Comparison of ENCODE assay signal across 8 cellular contexts in the genomic region with DNA sequence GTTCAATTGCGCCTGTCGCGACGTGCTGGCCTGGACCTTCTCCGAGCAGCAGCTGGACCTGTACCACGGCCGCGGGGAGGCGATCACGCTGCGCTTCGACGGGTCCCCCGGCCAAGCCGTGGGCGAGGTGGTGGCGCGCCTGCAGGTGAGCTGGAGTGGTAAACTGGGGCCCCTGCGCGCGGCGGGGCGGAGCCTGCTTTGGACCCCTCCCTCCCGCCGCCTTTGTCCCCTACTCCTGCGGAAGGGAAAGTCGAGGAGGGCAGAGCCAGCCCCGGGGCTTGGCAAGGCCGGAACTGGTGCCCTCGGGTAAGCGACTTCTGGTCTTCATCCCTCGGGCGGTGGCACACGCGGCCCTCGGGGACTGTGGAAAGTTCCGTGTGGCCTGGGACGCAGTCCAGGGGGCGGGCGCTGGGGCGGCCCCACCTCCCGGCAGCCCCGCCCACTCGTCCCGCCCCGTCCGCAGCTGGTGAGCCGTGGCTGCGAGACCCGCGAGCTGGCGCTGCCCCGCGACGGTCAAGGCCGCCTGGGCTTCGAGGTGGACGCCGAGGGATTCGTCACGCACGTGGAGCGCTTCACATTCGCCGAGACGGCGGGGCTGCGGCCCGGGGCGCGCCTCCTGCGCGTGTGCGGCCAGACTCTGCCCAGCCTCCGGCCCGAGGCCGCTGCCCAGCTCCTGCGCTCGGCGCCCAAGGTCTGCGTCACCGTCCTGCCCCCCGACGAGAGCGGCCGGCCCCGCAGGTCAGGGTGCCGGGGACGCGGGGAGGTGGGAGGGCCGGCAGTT. TPM values are rescaled to one million over a fixed set of nuclear protein-coding genes. Genes with fewer than 3 reads are reported as not detected.
DNase-seq lines count a peak whose midpoint lies in the region; ATAC-seq, FAIRE-seq and TF ChIP-seq lines count a peak whose summit lies in the region.
"Had no signal": no experiment of that assay in that cellular context is flagged by ENCODE, and none has a peak within 500 bp of the region (broad histone marks: within the 10 kb centered on the region; RNA-seq: fewer than 3 reads in every experiment).

No MANE protein-coding gene starts in this region.

- CTCF ChIA-PET in HepG2 (lab: Yijun Ruan, JAX; ENCODE audit: low intra/inter-chr PET ratio, low total read pairs), result no interaction called here
- CTCF ChIA-PET in activated CD8-positive, alpha-beta memory T cell treated with anti-CD3 and anti-CD28 coated beads, Interleukin-2, amount 10 ng/mL, durations not matched to agents 7 days and 5 days (lab: Charles Lee), result no interaction called here

- 96% methylated on average over 79 of the region's 91 CpGs for WGBS in HepG2 (ENCODE audit: low lambda C conversion rate)

- H3K27ac ChIP-seq in dorsolateral prefrontal cortex, result peak overlapping the region in 13 of 59 donors; percentile 1 to 74 (median 44)
- no peak overlapping the region for H3K27ac ChIP-seq in HepG2 (ENCODE audit: extremely low read length, insufficient read depth, low read length)
- H3K27ac ChIP-seq in thoracic aorta, result peak overlapping the region in 1 of 2 donors; percentile 34

- no peak overlapping the region for H3K4me3 Mint-ChIP-seq in activated CD8-positive, alpha-beta memory T cell treated with anti-CD3 and anti-CD28 coated beads, Interleukin-2, amount 10 ng/mL, durations not matched to agents 7 days and 5 days

- no peak overlapping the region for H3K4me2 ChIP-seq in HepG2 (ENCODE audit: low read depth, low read length)

- H3K27me3 Mint-ChIP-seq in activated CD8-positive, alpha-beta memory T cell treated with anti-CD3 and anti-CD28 coated beads, Interleukin-2, amount 10 ng/mL, durations not matched to agents 7 days and 5 days, result no peaks in the 10 kb centered on the region

- H3K9me3 ChIP-seq in HepG2 (ENCODE audit: low read length) (no peaks in the 10 kb centered on the region), thoracic aorta (no peaks in the 10 kb centered on the region)

- H3K27ac Mint-ChIP-seq in activated CD8-positive, alpha-beta memory T cell treated with anti-CD3 and anti-CD28 coated beads, Interleukin-2, amount 10 ng/mL, durations not matched to agents 7 days and 5 days, result no peak overlapping the region

- POLR2A ChIA-PET in HepG2 (lab: Yijun Ruan, JAX), result no interaction called here

- no TSS peak for BruUV-seq in HepG2 (replicated peaks; lab: Mats Ljungman, UMichigan)

- no peak for TF ChIP-seq EP300 in HepG2 (IDR thresholded peaks at IDR 0.05; ENCODE audit: low read depth in 2 of 2, low read length in 2 of 2)
- TF ChIP-seq EP300 in HepG2 (CRISPR knock-in tag; IDR thresholded peaks at IDR 0.05; ENCODE audit: borderline replicate concordance), result no peak

- intact Hi-C loops in dorsolateral prefrontal cortex (cut with DNase I), result no loop called here
- intact Hi-C loops in HepG2 (cut with micrococcal nuclease; ENCODE audit: unreplicated experiment), result no loop called here

- peaks cover 23% of the 10 kb centered on the region for H3K4me1 Mint-ChIP-seq in activated CD8-positive, alpha-beta memory T cell treated with anti-CD3 and anti-CD28 coated beads, Interleukin-2, amount 10 ng/mL, durations not matched to agents 7 days and 5 days

- H4K20me1 ChIP-seq in HepG2 (ENCODE audit: insufficient read depth, low read length), result no peaks in the 10 kb centered on the region

- TF ChIP-seq CTCF in dorsolateral prefrontal cortex (IDR thresholded peaks at IDR 0.05 in 54 of 56, conservative IDR thresholded peaks at IDR 0.05 in 2 of 56; ENCODE audit: low read depth in 1 of 56, partially characterized antibody in 56 of 56), result peak in 1 of 56 donors; percentile 22
- TF ChIP-seq CTCF in HepG2 (CRISPR knock-in tag; IDR thresholded peaks at IDR 0.05), result no peak
- no peak for TF ChIP-seq CTCF in thoracic aorta (IDR thresholded peaks at IDR 0.05)

- H3K36me3 ChIP-seq in HepG2 (replicated peaks in 1 of 2; ENCODE audit: control insufficient read depth in 1 of 2, insufficient read depth in 2 of 2, low read length in 2 of 2) (no peaks in the 10 kb centered on the region), thoracic aorta (peaks cover 34% of the 10 kb centered on the region)

- DNase-seq in LoVo (ENCODE audit: low spot score) (peak; percentile 65), dorsolateral prefrontal cortex (peak in 7 of 10 donors; percentile 21 to 70 (median 52)), HepG2 (ENCODE audit: low spot score) (no peak), thoracic aorta (ENCODE audit: low spot score) (no peak), SK-N-DZ (ENCODE audit: low spot score) (no peak)
- no peak for DNase-seq in activated CD8-positive, alpha-beta memory T cell treated with anti-CD3 and anti-CD28 coated beads, Interleukin-2, amount 10 ng/mL, durations not matched to agents 7 days and 5 days
- DNase-seq: effector memory CD4-positive, alpha-beta T cell had no signal

- no peak overlapping the region for H2AFZ ChIP-seq in HepG2 (ENCODE audit: low read length)

- no peaks in the 10 kb centered on the region for H3K79me2 ChIP-seq in HepG2 (ENCODE audit: insufficient read depth, low read length)

- peaks cover 18% of the 10 kb centered on the region for H3K36me3 Mint-ChIP-seq in activated CD8-positive, alpha-beta memory T cell treated with anti-CD3 and anti-CD28 coated beads, Interleukin-2, amount 10 ng/mL, durations not matched to agents 7 days and 5 days

- no peak for ATAC-seq in HepG2
- no peak for ATAC-seq in thoracic aorta (ENCODE audit: insufficient number of reproducible peaks, low FRiP score, low read depth)
- no peak for ATAC-seq in GM21515 (IDR thresholded peaks at IDR 0.05; ENCODE audit: unreplicated experiment)
- ATAC-seq in activated CD8-positive, alpha-beta memory T cell treated with anti-CD3 and anti-CD28 coated beads, Interleukin-2, amount 10 ng/mL, durations not matched to agents 7 days and 5 days, result no peak

- H3K9me3 Mint-ChIP-seq in activated CD8-positive, alpha-beta memory T cell treated with anti-CD3 and anti-CD28 coated beads, Interleukin-2, amount 10 ng/mL, durations not matched to agents 7 days and 5 days (ENCODE audit: low read depth), result no peaks in the 10 kb centered on the region

- H3K9ac ChIP-seq in HepG2 (ENCODE audit: insufficient read depth, low read depth, low read length), result no peak overlapping the region

- H3K4me1 ChIP-seq in HepG2 (ENCODE audit: insufficient read depth, low read length) (peaks cover 27% of the 10 kb centered on the region), thoracic aorta (ENCODE audit: control insufficient read depth in 1 of 2, low read depth in 2 of 2) (peaks cover 5 to 9% of the 10 kb centered on the region in 2 donors)

- no peak for FAIRE-seq in HepG2 (lab: Jason Lieb, UNC)

- H3K4me3 ChIP-seq in dorsolateral prefrontal cortex, result peak overlapping the region in 50 of 59 donors; percentile 1 to 56 (median 36)
- no peak overlapping the region for H3K4me3 ChIP-seq in HepG2 (replicated peaks in 1 of 3; ENCODE audit: insufficient read depth in 1 of 3, low read depth in 2 of 3, low read length in 3 of 3)
- peak overlapping the region; percentile 56 for H3K4me3 ChIP-seq in thoracic aorta

- TF ChIP-seq RAD21 in HepG2 (CRISPR knock-in tag; IDR thresholded peaks at IDR 0.05), result no peak

- peaks cover 0 to 20% (median 0%) of the 10 kb centered on the region in 45 donors for H3K27me3 ChIP-seq in dorsolateral prefrontal cortex
- no peaks in the 10 kb centered on the region for H3K27me3 ChIP-seq in HepG2 (ENCODE audit: control insufficient read depth in 1 of 2, insufficient read depth in 2 of 2, low read length in 2 of 2)
- no peaks in the 10 kb centered on the region for H3K27me3 ChIP-seq in thoracic aorta (replicated peaks; ENCODE audit: insufficient read depth)

- in situ Hi-C loops in HepG2 (cut with HindIII; ENCODE audit: extremely low pct_ligation_motif_present, low pct_unique_long_range_greater_than_20kb), result no loop called here

- no peak for TF ChIP-seq POLR2A in HepG2 (IDR thresholded peaks at IDR 0.05; ENCODE audit: insufficient read depth in 1 of 2, low read depth in 2 of 2, low read length in 2 of 2)

RNA-seq across cellular contexts. Expression of a gene that starts 9.2 kb away (rescaled TPM):
- 10 to 100 TPM in 119 of 120 experiments, 1 to 10 TPM in 1; 8.6 to 68.2 (median 26.7) TPM for total RNA-seq in dorsolateral prefrontal cortex
- total RNA-seq in HepG2 (2016; rRNA removed; fragmentation: Illumina TruSeq; extraction: Trizol), result 5.4 and 5.8 TPM in 2 replicates
- total RNA-seq in HepG2 (2016; cell fraction: cytosol; rRNA removed; fragmentation: Illumina TruSeq; extraction: Trizol; ENCODE audit: low read depth), result 2.4 and 2.5 TPM in 2 replicates
- total RNA-seq in HepG2 (2016; cell fraction: insoluble cytoplasmic fraction; rRNA removed; fragmentation: Illumina TruSeq; extraction: Trizol), result 5.0 and 7.9 TPM in 2 replicates
- total RNA-seq in HepG2 (2016; cell fraction: membrane; rRNA removed; fragmentation: Illumina TruSeq; extraction: Trizol), result 5.1 and 6.5 TPM in 2 replicates
- 4.5 and 6.8 TPM in 2 replicates for total RNA-seq in HepG2 (2016; cell fraction: nucleus; rRNA removed; fragmentation: Illumina TruSeq; extraction: Trizol)
- 7.7 and 9.1 TPM in 2 replicates for polyA plus RNA-seq in HepG2 (2011; rRNA removed)
- polyA plus RNA-seq in HepG2 (2011; cell fraction: cytosol; rRNA removed), result 4.1 and 8.2 TPM in 2 replicates
- polyA plus RNA-seq in HepG2 (2011; cell fraction: nucleus; rRNA removed), result 29.6 and 37.0 TPM in 2 replicates
- polyA plus RNA-seq in HepG2 (2012), result 4.6 and 5.8 TPM in 2 replicates
- 2.6 and 2.8 TPM in 2 replicates for polyA plus RNA-seq in HepG2 (2016; cell fraction: cytosol; fragmentation: Illumina TruSeq; extraction: Trizol; ENCODE audit: low read depth)
- polyA plus RNA-seq in HepG2 (2016; cell fraction: insoluble cytoplasmic fraction; fragmentation: Illumina TruSeq; extraction: Trizol; ENCODE audit: low read depth), result 4.1 and 5.0 TPM in 2 replicates
- 4.4 and 5.1 TPM in 2 replicates for polyA plus RNA-seq in HepG2 (2016; cell fraction: membrane; fragmentation: Illumina TruSeq; extraction: Trizol; ENCODE audit: low read depth)
- 10.2 and 11.1 TPM in 2 replicates for polyA plus RNA-seq in HepG2 (2016; cell fraction: nucleus; fragmentation: Illumina TruSeq; extraction: Trizol; ENCODE audit: insufficient read depth, low read depth)
- polyA minus RNA-seq in HepG2 (2011; rRNA and poly(A)+ RNA removed; ENCODE audit: low replicate concordance), result 33.6 and 36.0 TPM in 2 replicates
- polyA minus RNA-seq in HepG2 (2011; cell fraction: cytosol; rRNA and poly(A)+ RNA removed), result 9.0 and 11.6 TPM in 2 replicates
- 6.8 and 10.8 TPM in 2 replicates for polyA minus RNA-seq in HepG2 (2011; cell fraction: nucleus; rRNA and poly(A)+ RNA removed)
- total RNA-seq in thoracic aorta, result 10 to 100 TPM; 47.9 to 69.8 TPM
- 8.3 and 12.0 TPM in 2 replicates for polyA plus RNA-seq in SK-N-DZ (2014; cell fraction: cytosol; rRNA removed)
- 7.1 and 14.1 TPM in 2 replicates for polyA plus RNA-seq in SK-N-DZ (2014; cell fraction: nucleus; rRNA removed)
- total RNA-seq in activated CD8-positive, alpha-beta memory T cell treated with anti-CD3 and anti-CD28 coated beads, Interleukin-2, amount 10 ng/mL, durations not matched to agents 7 days and 5 days, result 100 to 1,000 TPM; 188 to 267 TPM

RNA-seq across cellular contexts. Expression of a gene that starts 15.6 kb away (rescaled TPM):
- 10 to 100 TPM; 28.1 to 93.7 (median 48.2) TPM for total RNA-seq in dorsolateral prefrontal cortex
- 18.7 and 21.4 TPM in 2 replicates for total RNA-seq in HepG2 (2016; rRNA removed; fragmentation: Illumina TruSeq; extraction: Trizol)
- 13.2 and 15.2 TPM in 2 replicates for total RNA-seq in HepG2 (2016; cell fraction: cytosol; rRNA removed; fragmentation: Illumina TruSeq; extraction: Trizol; ENCODE audit: low read depth)
- total RNA-seq in HepG2 (2016; cell fraction: insoluble cytoplasmic fraction; rRNA removed; fragmentation: Illumina TruSeq; extraction: Trizol), result 18.1 and 22.6 TPM in 2 replicates
- 29.5 and 31.1 TPM in 2 replicates for total RNA-seq in HepG2 (2016; cell fraction: membrane; rRNA removed; fragmentation: Illumina TruSeq; extraction: Trizol)
- 22.2 and 24.4 TPM in 2 replicates for total RNA-seq in HepG2 (2016; cell fraction: nucleus; rRNA removed; fragmentation: Illumina TruSeq; extraction: Trizol)
- polyA plus RNA-seq in HepG2 (2011; rRNA removed), result 40.5 and 51.0 TPM in 2 replicates
- 17.1 and 18.5 TPM in 2 replicates for polyA plus RNA-seq in HepG2 (2011; cell fraction: cytosol; rRNA removed)
- polyA plus RNA-seq in HepG2 (2011; cell fraction: nucleus; rRNA removed), result 130 and 135 TPM in 2 replicates
- polyA plus RNA-seq in HepG2 (2012), result 35.3 and 47.6 TPM in 2 replicates
- polyA plus RNA-seq in HepG2 (2016; cell fraction: cytosol; fragmentation: Illumina TruSeq; extraction: Trizol; ENCODE audit: low read depth), result 18.5 and 18.9 TPM in 2 replicates
- polyA plus RNA-seq in HepG2 (2016; cell fraction: insoluble cytoplasmic fraction; fragmentation: Illumina TruSeq; extraction: Trizol; ENCODE audit: low read depth), result 29.6 and 39.8 TPM in 2 replicates
- polyA plus RNA-seq in HepG2 (2016; cell fraction: membrane; fragmentation: Illumina TruSeq; extraction: Trizol; ENCODE audit: low read depth), result 31.6 and 34.3 TPM in 2 replicates
- 67.4 and 71.3 TPM in 2 replicates for polyA plus RNA-seq in HepG2 (2016; cell fraction: nucleus; fragmentation: Illumina TruSeq; extraction: Trizol; ENCODE audit: insufficient read depth, low read depth)
- 44.8 and 56.8 TPM in 2 replicates for polyA minus RNA-seq in HepG2 (2011; rRNA and poly(A)+ RNA removed; ENCODE audit: low replicate concordance)
- polyA minus RNA-seq in HepG2 (2011; cell fraction: cytosol; rRNA and poly(A)+ RNA removed), result 19.2 and 21.1 TPM in 2 replicates
- polyA minus RNA-seq in HepG2 (2011; cell fraction: nucleus; rRNA and poly(A)+ RNA removed), result 31.7 and 34.9 TPM in 2 replicates
- total RNA-seq in thoracic aorta, result 10 to 100 TPM; 81.5 to 84.4 TPM
- 23.5 and 37.3 TPM in 2 replicates for polyA plus RNA-seq in SK-N-DZ (2014; cell fraction: cytosol; rRNA removed)
- polyA plus RNA-seq in SK-N-DZ (2014; cell fraction: nucleus; rRNA removed), result 61.4 and 69.4 TPM in 2 replicates
- 10 to 100 TPM; 81.3 to 82.0 TPM for total RNA-seq in activated CD8-positive, alpha-beta memory T cell treated with anti-CD3 and anti-CD28 coated beads, Interleukin-2, amount 10 ng/mL, durations not matched to agents 7 days and 5 days

RNA-seq across cellular contexts. Expression of a gene that starts 31.5 kb away (rescaled TPM):
- total RNA-seq in dorsolateral prefrontal cortex (10 to 100 TPM; 25.1 to 44.9 (median 31.2) TPM), HepG2 (2016; rRNA removed; fragmentation: Illumina TruSeq; extraction: Trizol) (14.5 and 23.0 TPM in 2 replicates), thoracic aorta (10 to 100 TPM; 37.5 to 39.5 TPM)
- total RNA-seq in HepG2 (2016; cell fraction: cytosol; rRNA removed; fragmentation: Illumina TruSeq; extraction: Trizol; ENCODE audit: low read depth), result 8.5 and 8.7 TPM in 2 replicates
- total RNA-seq in HepG2 (2016; cell fraction: insoluble cytoplasmic fraction; rRNA removed; fragmentation: Illumina TruSeq; extraction: Trizol), result 12.2 and 22.7 TPM in 2 replicates
- total RNA-seq in HepG2 (2016; cell fraction: membrane; rRNA removed; fragmentation: Illumina TruSeq; extraction: Trizol), result 9.3 and 9.7 TPM in 2 replicates
- total RNA-seq in HepG2 (2016; cell fraction: nucleus; rRNA removed; fragmentation: Illumina TruSeq; extraction: Trizol), result 26.0 and 33.8 TPM in 2 replicates
- polyA plus RNA-seq in HepG2 (2011; rRNA removed), result 16.2 and 23.1 TPM in 2 replicates
- 12.7 and 17.1 TPM in 2 replicates for polyA plus RNA-seq in HepG2 (2011; cell fraction: cytosol; rRNA removed)
- 99.5 and 123 TPM in 2 replicates for polyA plus RNA-seq in HepG2 (2011; cell fraction: nucleus; rRNA removed)
- polyA plus RNA-seq in HepG2 (2012), result 14.4 and 24.5 TPM in 2 replicates
- 4.3 and 4.9 TPM in 2 replicates for polyA plus RNA-seq in HepG2 (2016; cell fraction: cytosol; fragmentation: Illumina TruSeq; extraction: Trizol; ENCODE audit: low read depth)
- polyA plus RNA-seq in HepG2 (2016; cell fraction: insoluble cytoplasmic fraction; fragmentation: Illumina TruSeq; extraction: Trizol; ENCODE audit: low read depth), result 14.3 and 21.7 TPM in 2 replicates
- polyA plus RNA-seq in HepG2 (2016; cell fraction: membrane; fragmentation: Illumina TruSeq; extraction: Trizol; ENCODE audit: low read depth), result 5.8 and 6.9 TPM in 2 replicates
- 68.2 and 73.5 TPM in 2 replicates for polyA plus RNA-seq in HepG2 (2016; cell fraction: nucleus; fragmentation: Illumina TruSeq; extraction: Trizol; ENCODE audit: insufficient read depth, low read depth)
- polyA minus RNA-seq in HepG2 (2011; rRNA and poly(A)+ RNA removed; ENCODE audit: low replicate concordance), result 35.6 and 67.6 TPM in 2 replicates
- polyA minus RNA-seq in HepG2 (2011; cell fraction: cytosol; rRNA and poly(A)+ RNA removed), result 23.3 and 27.8 TPM in 2 replicates
- 32.3 and 32.8 TPM in 2 replicates for polyA minus RNA-seq in HepG2 (2011; cell fraction: nucleus; rRNA and poly(A)+ RNA removed)
- polyA plus RNA-seq in SK-N-DZ (2014; cell fraction: cytosol; rRNA removed), result 14.6 and 18.7 TPM in 2 replicates
- polyA plus RNA-seq in SK-N-DZ (2014; cell fraction: nucleus; rRNA removed), result 37.3 and 48.4 TPM in 2 replicates
- 10 to 100 TPM; 54.9 to 57.1 TPM for total RNA-seq in activated CD8-positive, alpha-beta memory T cell treated with anti-CD3 and anti-CD28 coated beads, Interleukin-2, amount 10 ng/mL, durations not matched to agents 7 days and 5 days

RNA-seq across cellular contexts. Expression of a gene that starts 33.1 kb away (rescaled TPM):
- total RNA-seq in dorsolateral prefrontal cortex, result 100 to 1,000 TPM in 4 of 120 experiments, 10 to 100 TPM in 116; 30.9 to 133 (median 57.4) TPM
- 35.6 and 51.5 TPM in 2 replicates for total RNA-seq in HepG2 (2016; rRNA removed; fragmentation: Illumina TruSeq; extraction: Trizol)
- total RNA-seq in HepG2 (2016; cell fraction: cytosol; rRNA removed; fragmentation: Illumina TruSeq; extraction: Trizol; ENCODE audit: low read depth), result 9.8 and 11.0 TPM in 2 replicates
- 28.4 and 51.3 TPM in 2 replicates for total RNA-seq in HepG2 (2016; cell fraction: insoluble cytoplasmic fraction; rRNA removed; fragmentation: Illumina TruSeq; extraction: Trizol)
- total RNA-seq in HepG2 (2016; cell fraction: membrane; rRNA removed; fragmentation: Illumina TruSeq; extraction: Trizol), result 23.9 and 24.4 TPM in 2 replicates
- 38.3 and 44.6 TPM in 2 replicates for total RNA-seq in HepG2 (2016; cell fraction: nucleus; rRNA removed; fragmentation: Illumina TruSeq; extraction: Trizol)
- polyA plus RNA-seq in HepG2 (2011; rRNA removed), result 35.9 and 54.6 TPM in 2 replicates
- 29.9 and 43.3 TPM in 2 replicates for polyA plus RNA-seq in HepG2 (2011; cell fraction: cytosol; rRNA removed)
- 105 and 109 TPM in 2 replicates for polyA plus RNA-seq in HepG2 (2011; cell fraction: nucleus; rRNA removed)
- 41.6 and 47.6 TPM in 2 replicates for polyA plus RNA-seq in HepG2 (2012)
- 10.0 and 10.8 TPM in 2 replicates for polyA plus RNA-seq in HepG2 (2016; cell fraction: cytosol; fragmentation: Illumina TruSeq; extraction: Trizol; ENCODE audit: low read depth)
- polyA plus RNA-seq in HepG2 (2016; cell fraction: insoluble cytoplasmic fraction; fragmentation: Illumina TruSeq; extraction: Trizol; ENCODE audit: low read depth), result 43.2 and 55.5 TPM in 2 replicates
- 24.5 and 29.1 TPM in 2 replicates for polyA plus RNA-seq in HepG2 (2016; cell fraction: membrane; fragmentation: Illumina TruSeq; extraction: Trizol; ENCODE audit: low read depth)
- polyA plus RNA-seq in HepG2 (2016; cell fraction: nucleus; fragmentation: Illumina TruSeq; extraction: Trizol; ENCODE audit: insufficient read depth, low read depth), result 98.1 and 107 TPM in 2 replicates
- 59.8 and 117 TPM in 2 replicates for polyA minus RNA-seq in HepG2 (2011; rRNA and poly(A)+ RNA removed; ENCODE audit: low replicate concordance)
- polyA minus RNA-seq in HepG2 (2011; cell fraction: cytosol; rRNA and poly(A)+ RNA removed), result 35.9 and 41.2 TPM in 2 replicates
- 61.7 and 76.1 TPM in 2 replicates for polyA minus RNA-seq in HepG2 (2011; cell fraction: nucleus; rRNA and poly(A)+ RNA removed)
- total RNA-seq in thoracic aorta, result 10 to 100 TPM; 48.3 to 62.8 TPM
- polyA plus RNA-seq in SK-N-DZ (2014; cell fraction: cytosol; rRNA removed), result 14.1 and 19.2 TPM in 2 replicates
- polyA plus RNA-seq in SK-N-DZ (2014; cell fraction: nucleus; rRNA removed), result 13.2 and 13.3 TPM in 2 replicates
- 10 to 100 TPM; 71.0 to 73.3 TPM for total RNA-seq in activated CD8-positive, alpha-beta memory T cell treated with anti-CD3 and anti-CD28 coated beads, Interleukin-2, amount 10 ng/mL, durations not matched to agents 7 days and 5 days

RNA-seq across cellular contexts. Expression of a gene that starts 51.5 kb away (rescaled TPM):
- total RNA-seq in dorsolateral prefrontal cortex (10 to 100 TPM in 3 of 120 experiments, 1 to 10 TPM in 114, under 1 TPM in 3; 0.74 to 10.5 (median 4.1) TPM), HepG2 (2016; rRNA removed; fragmentation: Illumina TruSeq; extraction: Trizol) (not detected in 2 replicates), thoracic aorta (under 1 TPM in 1 of 2 donors, not detected in 1; 0.95 TPM)
- not detected in 2 replicates for total RNA-seq in HepG2 (2016; cell fraction: cytosol; rRNA removed; fragmentation: Illumina TruSeq; extraction: Trizol; ENCODE audit: low read depth)
- total RNA-seq in HepG2 (2016; cell fraction: insoluble cytoplasmic fraction; rRNA removed; fragmentation: Illumina TruSeq; extraction: Trizol), result not detected in 2 replicates
- total RNA-seq in HepG2 (2016; cell fraction: membrane; rRNA removed; fragmentation: Illumina TruSeq; extraction: Trizol), result not detected in 2 replicates
- total RNA-seq in HepG2 (2016; cell fraction: nucleus; rRNA removed; fragmentation: Illumina TruSeq; extraction: Trizol), result 1.2 TPM in 1 of 2 replicates, not detected in the other
- 0.11 and 0.14 TPM in 2 replicates for polyA plus RNA-seq in HepG2 (2011; rRNA removed)
- polyA plus RNA-seq in HepG2 (2011; cell fraction: cytosol; rRNA removed), result 0.04 TPM in 1 of 2 replicates, not detected in the other
- polyA plus RNA-seq in HepG2 (2011; cell fraction: nucleus; rRNA removed), result 0.69 and 0.97 TPM in 2 replicates
- 0.28 TPM in 1 of 2 replicates, not detected in the other for polyA plus RNA-seq in HepG2 (2012)
- not detected in 2 replicates for polyA plus RNA-seq in HepG2 (2016; cell fraction: cytosol; fragmentation: Illumina TruSeq; extraction: Trizol; ENCODE audit: low read depth)
- polyA plus RNA-seq in HepG2 (2016; cell fraction: insoluble cytoplasmic fraction; fragmentation: Illumina TruSeq; extraction: Trizol; ENCODE audit: low read depth), result not detected in 2 replicates
- polyA plus RNA-seq in HepG2 (2016; cell fraction: membrane; fragmentation: Illumina TruSeq; extraction: Trizol; ENCODE audit: low read depth), result not detected in 2 replicates
- polyA plus RNA-seq in HepG2 (2016; cell fraction: nucleus; fragmentation: Illumina TruSeq; extraction: Trizol; ENCODE audit: insufficient read depth, low read depth), result 0.38 and 0.77 TPM in 2 replicates
- 0.33 and 0.90 TPM in 2 replicates for polyA minus RNA-seq in HepG2 (2011; rRNA and poly(A)+ RNA removed; ENCODE audit: low replicate concordance)
- polyA minus RNA-seq in HepG2 (2011; cell fraction: cytosol; rRNA and poly(A)+ RNA removed), result not detected in 2 replicates
- polyA minus RNA-seq in HepG2 (2011; cell fraction: nucleus; rRNA and poly(A)+ RNA removed), result 0.75 and 1.2 TPM in 2 replicates
- 0.19 and 0.38 TPM in 2 replicates for polyA plus RNA-seq in SK-N-DZ (2014; cell fraction: cytosol; rRNA removed)
- 1.6 and 2.0 TPM in 2 replicates for polyA plus RNA-seq in SK-N-DZ (2014; cell fraction: nucleus; rRNA removed)
- total RNA-seq in activated CD8-positive, alpha-beta memory T cell treated with anti-CD3 and anti-CD28 coated beads, Interleukin-2, amount 10 ng/mL, durations not matched to agents 7 days and 5 days, result 1 to 10 TPM in 1 of 2 experiments, under 1 TPM in 1; 0.80 to 1.1 TPM

Comparison
In these comparisons a context has a peak if more than half of its experiments do, and no peak if none do; other contexts are left out.
1. DNase-seq: peak in LoVo (single experiment) and dorsolateral prefrontal cortex (7 of 10); none in HepG2 (single experiment), thoracic aorta (single experiment), SK-N-DZ (single experiment) and activated CD8-positive, alpha-beta memory T cell treated with anti-CD3 and anti-CD28 coated beads, Interleukin-2, amount 10 ng/mL, durations not matched to agents 7 days and 5 days (single experiment).
2. H3K4me3 ChIP-seq: peak in dorsolateral prefrontal cortex (50 of 59) and thoracic aorta (single experiment); none in HepG2 (0 of 3).